Comparison of ENCODE assay signal across 1 cellular context in genomic region chr6:123022980-123023379, GRCh38.
TF ChIP-seq lines count a peak whose summit lies in the region.

No MANE protein-coding gene starts in this region.

TF ChIP-seq in WTC11, 78 proteins besides CTCF, POLR2A, EP300 and RAD21 (continued from another document):
- no peak for TF ChIP-seq FOXP4 (CRISPR knock-in tag; IDR thresholded peaks at IDR 0.05)
- no peak for TF ChIP-seq GTF2I (CRISPR knock-in tag; conservative IDR thresholded peaks at IDR 0.05)
- peak; percentile 40; the same call in 1 of the 2 replicates for TF ChIP-seq JUN (CRISPR knock-in tag; IDR thresholded peaks at IDR 0.05)
